In the genomic region with DNA sequence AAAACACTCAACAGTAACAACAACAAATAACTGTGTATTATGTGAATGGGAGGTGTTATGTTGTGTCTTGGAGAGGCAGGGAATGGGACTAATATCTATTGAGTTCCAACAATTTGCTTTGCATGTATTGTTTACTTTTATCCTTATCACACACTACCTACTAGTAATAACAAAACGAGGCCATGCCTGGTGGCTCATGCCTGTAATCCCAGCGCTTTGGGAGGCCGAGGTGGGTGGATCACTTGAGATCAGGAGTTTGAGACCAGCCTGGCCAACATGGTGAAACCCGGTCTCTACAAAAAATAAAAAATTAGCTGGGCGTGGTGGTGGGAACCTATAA, we compare ENCODE assay signal across 7 cellular contexts. TPM values are rescaled to one million over a fixed set of nuclear protein-coding genes. Genes with fewer than 3 reads are reported as not detected.
DNase-seq lines count a peak whose midpoint lies in the region; ATAC-seq and TF ChIP-seq lines count a peak whose summit lies in the region.
"Not testable (repeated sequence)": the region's sequence is repeated elsewhere in the genome, so short reads cannot be mapped to it uniquely, and the experiment has no call there.

No MANE protein-coding gene starts in this region.

- TF ChIP-seq POLR2A in prostate gland (IDR thresholded peaks at IDR 0.05), result not testable (repeated sequence)

- ATAC-seq in GM18499 (IDR thresholded peaks at IDR 0.05; ENCODE audit: insufficient read depth, unreplicated experiment) (peak; percentile 5), GM21360 (IDR thresholded peaks at IDR 0.05; ENCODE audit: unreplicated experiment) (peak; percentile 8), HG02610 (IDR thresholded peaks at IDR 0.05; ENCODE audit: unreplicated experiment) (peak; percentile 11), HG03442 (IDR thresholded peaks at IDR 0.05; ENCODE audit: unreplicated experiment) (peak; percentile 5), esophagus mucosa (peak; percentile 41)

- H3K36me3 ChIP-seq in prostate gland, result not testable (repeated sequence)

- WGBS in prostate gland, result 50% methylated on average over 5 of the region's 5 CpGs

- DNase-seq in prostate gland (ENCODE audit: low spot score), result peak; percentile 31

- peak overlapping the region; percentile 49 for H3K27ac ChIP-seq in VCaP
- peak overlapping the region; percentile 75 to 86 for H3K27ac ChIP-seq in prostate gland

- not testable (repeated sequence) for H3K4me1 ChIP-seq in prostate gland (replicated peaks)

- H3K27me3 ChIP-seq in prostate gland (replicated peaks; ENCODE audit: insufficient read depth), result not testable (repeated sequence)

- intact Hi-C loops in prostate gland (cut with DNase I), result not testable (repeated sequence)

- TF ChIP-seq CTCF in VCaP (conservative IDR thresholded peaks at IDR 0.05); prostate gland (IDR thresholded peaks at IDR 0.05): not testable (repeated sequence)

- not testable (repeated sequence) for H3K9me3 ChIP-seq in prostate gland

- not testable (repeated sequence) for H3K4me3 ChIP-seq in prostate gland

RNA-seq across cellular contexts. Expression of a gene that starts 35.5 kb away (rescaled TPM):
- total RNA-seq in esophagus mucosa (7.2 TPM), prostate gland (10 to 100 TPM; 30.8 to 42.5 TPM)
